In the genomic region with DNA sequence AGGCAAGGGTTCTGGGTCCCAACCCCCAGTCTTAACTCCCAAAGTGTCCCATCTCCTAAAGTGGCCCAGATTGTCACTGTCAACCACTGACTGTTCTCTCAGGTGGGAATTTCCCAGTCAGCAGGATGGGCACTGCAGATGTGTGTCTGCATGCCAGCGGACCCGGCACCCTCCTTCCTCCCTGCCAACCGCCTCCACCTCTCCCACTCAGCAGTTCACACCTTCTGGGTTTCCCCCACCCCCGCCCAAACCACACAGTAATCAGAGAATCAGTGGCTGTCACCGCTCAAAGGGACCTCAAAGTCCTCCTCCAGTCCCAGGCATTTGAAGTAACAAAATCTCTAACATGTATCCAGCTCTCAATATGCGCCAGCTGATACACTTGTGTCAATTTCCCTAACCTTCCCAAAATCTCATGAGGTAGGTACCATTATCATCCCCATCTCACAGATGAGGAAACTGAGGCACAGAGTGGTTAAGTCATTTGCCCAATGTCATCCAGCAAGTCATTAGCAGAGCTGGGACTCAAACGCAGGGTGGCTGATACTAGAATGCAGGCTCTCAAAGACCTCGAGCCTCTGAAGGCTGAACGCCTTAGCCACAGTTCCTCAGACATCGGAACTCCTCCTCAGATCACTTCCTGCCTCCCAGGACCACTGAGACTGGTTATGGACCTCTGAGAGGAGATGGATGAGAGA, we compare ENCODE assay signal across 12 cellular contexts. TPM values are rescaled to one million over a fixed set of nuclear protein-coding genes. Genes with fewer than 3 reads are reported as not detected.
A peak's percentile ranks its signal among the peaks of the same experiment; 100 is the strongest.
DNase-seq lines count a peak whose midpoint lies in the region; ATAC-seq, FAIRE-seq and TF ChIP-seq lines count a peak whose summit lies in the region.
"Had no signal": no experiment of that assay in that cellular context is flagged by ENCODE, and none has a peak within 500 bp of the region (broad histone marks: within the 10 kb centered on the region; RNA-seq: fewer than 3 reads in every experiment).

No MANE protein-coding gene starts in this region.

- POLR2A ChIA-PET in HEK293 (lab: Yijun Ruan, JAX): no interaction called here

- H3K4me1 ChIP-seq in HEK293 (ENCODE audit: control insufficient read depth, insufficient read depth, low read length): peaks cover 3% of the 10 kb centered on the region; the same call in 1 of the 2 replicates
- H3K4me1 ChIP-seq in pancreas: peaks cover 0 to 10% (median 0%) of the 10 kb centered on the region in 3 donors

- no peak for FAIRE-seq in pancreas (lab: Jason Lieb, UNC)

- H3K4me3 ChIP-seq in HEK293 (ENCODE audit: low read depth, low read length) (no peak overlapping the region), pancreas (no peak overlapping the region)
- H3K4me3 ChIP-seq: right atrium auricular region, SJSA1 had no signal

- H3K9me3 ChIP-seq in HEK293 (ENCODE audit: control insufficient read depth, insufficient read depth, low read depth, low read length) (no peaks in the 10 kb centered on the region), pancreas (no peaks in the 10 kb centered on the region)
- H3K9me3 ChIP-seq: right atrium auricular region, SJSA1 had no signal

- intact Hi-C loops in posterior vena cava (cut with DNase I): no loop called here
- intact Hi-C loops in pancreas (cut with DNase I): no loop called here

- CTCF ChIA-PET in HEK293 (lab: Yijun Ruan, JAX): interaction anchor here (1.3 kb wide), 1 partner anchor 43 kb away, joined by 5 read pairs; no protein-coding TSS in a partner anchor

- peaks cover 0 to 8% of the 10 kb centered on the region in 2 experiments; a peak in 1 of 3 replicates for H3K36me3 ChIP-seq in HEK293 (ENCODE audit: control insufficient read depth in 2 of 2, insufficient read depth in 1 of 2, low read length in 2 of 2)
- no peaks in the 10 kb centered on the region for H3K36me3 ChIP-seq in pancreas
- H3K36me3 ChIP-seq: right atrium auricular region had no signal

- in situ Hi-C loops in ACHN (cut with HindIII; ENCODE audit: low pct_ligation_motif_present, low pct_unique_long_range_greater_than_20kb, low sequenced_read_pairs): no loop called here

- H3K27me3 ChIP-seq in pancreas: peaks cover 0 to 37% (median 0%) of the 10 kb centered on the region in 4 donors
- H3K27me3 ChIP-seq: SJSA1 had no signal

- no peak for TF ChIP-seq CTCF in HEK293 (tag by site-specific recombination; IDR thresholded peaks at IDR 0.05)
- TF ChIP-seq CTCF in pancreas (IDR thresholded peaks at IDR 0.05): no peak

- no peak for ATAC-seq in pancreas

- peak; percentile 58 to 77 for DNase-seq in activated CD8-positive, alpha-beta memory T cell treated with anti-CD3 and anti-CD28 coated beads for 1 hour (ENCODE audit: extremely low read depth in 1 of 2, low read depth in 1 of 2)
- peak; percentile 73 for DNase-seq in effector CD8-positive, alpha-beta T cell (lab: John Stamatoyannopoulos, UW)
- DNase-seq in stimulated activated CD8-positive, alpha-beta memory T cell treated with anti-CD3 and anti-CD28 coated beads, Interleukin-4, amount 100 ng/mL, for 24 hours (ENCODE audit: low read depth): peak; percentile 79
- DNase-seq in NCI-H226: no peak
- no peak for DNase-seq in posterior vena cava (ENCODE audit: low spot score)
- no peak for DNase-seq in pancreas
- no peak for DNase-seq in ACHN
- DNase-seq: cortex of kidney, Kasumi-1 had no signal

- H3K27ac ChIP-seq in HEK293 (ENCODE audit: extremely low read depth, low read depth, low read length) (no peak overlapping the region), pancreas (no peak overlapping the region)
- H3K27ac ChIP-seq: right atrium auricular region, SJSA1 had no signal

- 38 to 52% methylated on average over 10 of the region's 10 CpGs for WGBS in pancreas, 2 donors

TF ChIP-seq in HEK293, 187 proteins besides CTCF, POLR2A, EP300 and RAD21 (continues in another document):
- TF ChIP-seq ZNF114 (tag by site-specific recombination; IDR thresholded peaks at IDR 0.05) (no peak), ZNF596 (tag by site-specific recombination; IDR thresholded peaks at IDR 0.05) (no peak), ZNF2 (tag by site-specific recombination; IDR thresholded peaks at IDR 0.05) (no peak), KLF9 (tag by site-specific recombination; IDR thresholded peaks at IDR 0.05; ENCODE audit: low read depth) (no peak), ZNF571 (tag by site-specific recombination; IDR thresholded peaks at IDR 0.05) (no peak), ZNF830 (tag by site-specific recombination; IDR thresholded peaks at IDR 0.05; ENCODE audit: low read depth) (no peak), ZNF292 (tag by site-specific recombination; IDR thresholded peaks at IDR 0.05; ENCODE audit: borderline replicate concordance, low read depth) (no peak), ZNF610 (tag by site-specific recombination; IDR thresholded peaks at IDR 0.05; ENCODE audit: borderline replicate concordance) (no peak), ZBTB20 (tag by site-specific recombination; IDR thresholded peaks at IDR 0.05) (no peak), ZFP69B (tag by site-specific recombination; IDR thresholded peaks at IDR 0.05) (no peak), EGR2 (tag by site-specific recombination; IDR thresholded peaks at IDR 0.05; ENCODE audit: low read depth) (peak; percentile 74; the same call in 1 of the 2 replicates), ZFHX2 (tag by site-specific recombination; conservative IDR thresholded peaks at IDR 0.05) (peak; percentile 57)
- TF ChIP-seq, protein P1, sequence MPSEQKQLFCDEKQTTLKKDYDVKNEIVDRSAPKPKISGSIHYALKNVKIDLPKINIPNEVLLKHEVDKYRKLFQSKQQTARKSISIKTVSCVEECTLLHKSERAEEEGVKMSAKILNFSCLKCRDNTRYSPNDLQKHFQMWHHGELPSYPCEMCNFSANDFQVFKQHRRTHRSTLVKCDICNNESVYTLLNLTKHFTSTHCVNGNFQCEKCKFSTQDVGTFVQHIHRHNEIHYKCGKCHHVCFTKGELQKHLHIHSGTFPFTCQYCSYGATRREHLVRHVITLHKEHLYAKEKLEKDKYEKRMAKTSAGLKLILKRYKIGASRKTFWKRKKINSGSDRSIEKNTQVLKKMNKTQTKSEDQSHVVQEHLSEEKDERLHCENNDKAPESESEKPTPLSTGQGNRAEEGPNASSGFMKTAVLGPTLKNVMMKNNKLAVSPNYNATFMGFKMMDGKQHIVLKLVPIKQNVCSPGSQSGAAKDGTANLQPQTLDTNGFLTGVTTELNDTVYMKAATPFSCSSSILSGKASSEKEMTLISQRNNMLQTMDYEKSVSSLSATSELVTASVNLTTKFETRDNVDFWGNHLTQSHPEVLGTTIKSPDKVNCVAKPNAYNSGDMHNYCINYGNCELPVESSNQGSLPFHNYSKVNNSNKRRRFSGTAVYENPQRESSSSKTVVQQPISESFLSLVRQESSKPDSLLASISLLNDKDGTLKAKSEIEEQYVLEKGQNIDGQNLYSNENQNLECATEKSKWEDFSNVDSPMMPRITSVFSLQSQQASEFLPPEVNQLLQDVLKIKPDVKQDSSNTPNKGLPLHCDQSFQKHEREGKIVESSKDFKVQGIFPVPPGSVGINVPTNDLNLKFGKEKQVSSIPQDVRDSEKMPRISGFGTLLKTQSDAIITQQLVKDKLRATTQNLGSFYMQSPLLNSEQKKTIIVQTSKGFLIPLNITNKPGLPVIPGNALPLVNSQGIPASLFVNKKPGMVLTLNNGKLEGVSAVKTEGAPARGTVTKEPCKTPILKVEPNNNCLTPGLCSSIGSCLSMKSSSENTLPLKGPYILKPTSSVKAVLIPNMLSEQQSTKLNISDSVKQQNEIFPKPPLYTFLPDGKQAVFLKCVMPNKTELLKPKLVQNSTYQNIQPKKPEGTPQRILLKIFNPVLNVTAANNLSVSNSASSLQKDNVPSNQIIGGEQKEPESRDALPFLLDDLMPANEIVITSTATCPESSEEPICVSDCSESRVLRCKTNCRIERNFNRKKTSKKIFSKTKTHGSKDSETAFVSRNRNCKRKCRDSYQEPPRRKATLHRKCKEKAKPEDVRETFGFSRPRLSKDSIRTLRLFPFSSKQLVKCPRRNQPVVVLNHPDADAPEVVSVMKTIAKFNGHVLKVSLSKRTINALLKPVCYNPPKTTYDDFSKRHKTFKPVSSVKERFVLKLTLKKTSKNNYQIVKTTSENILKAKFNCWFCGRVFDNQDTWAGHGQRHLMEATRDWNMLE (tag by site-specific recombination; conservative IDR thresholded peaks at IDR 0.05; ENCODE audit: low read depth): no peak
- TF ChIP-seq, protein P2, sequence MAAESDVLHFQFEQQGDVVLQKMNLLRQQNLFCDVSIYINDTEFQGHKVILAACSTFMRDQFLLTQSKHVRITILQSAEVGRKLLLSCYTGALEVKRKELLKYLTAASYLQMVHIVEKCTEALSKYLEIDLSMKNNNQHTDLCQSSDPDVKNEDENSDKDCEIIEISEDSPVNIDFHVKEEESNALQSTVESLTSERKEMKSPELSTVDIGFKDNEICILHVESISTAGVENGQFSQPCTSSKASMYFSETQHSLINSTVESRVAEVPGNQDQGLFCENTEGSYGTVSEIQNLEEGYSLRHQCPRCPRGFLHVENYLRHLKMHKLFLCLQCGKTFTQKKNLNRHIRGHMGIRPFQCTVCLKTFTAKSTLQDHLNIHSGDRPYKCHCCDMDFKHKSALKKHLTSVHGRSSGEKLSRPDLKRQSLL (tag by site-specific recombination; IDR thresholded peaks at IDR 0.05): no peak
- TF ChIP-seq, protein P3, sequence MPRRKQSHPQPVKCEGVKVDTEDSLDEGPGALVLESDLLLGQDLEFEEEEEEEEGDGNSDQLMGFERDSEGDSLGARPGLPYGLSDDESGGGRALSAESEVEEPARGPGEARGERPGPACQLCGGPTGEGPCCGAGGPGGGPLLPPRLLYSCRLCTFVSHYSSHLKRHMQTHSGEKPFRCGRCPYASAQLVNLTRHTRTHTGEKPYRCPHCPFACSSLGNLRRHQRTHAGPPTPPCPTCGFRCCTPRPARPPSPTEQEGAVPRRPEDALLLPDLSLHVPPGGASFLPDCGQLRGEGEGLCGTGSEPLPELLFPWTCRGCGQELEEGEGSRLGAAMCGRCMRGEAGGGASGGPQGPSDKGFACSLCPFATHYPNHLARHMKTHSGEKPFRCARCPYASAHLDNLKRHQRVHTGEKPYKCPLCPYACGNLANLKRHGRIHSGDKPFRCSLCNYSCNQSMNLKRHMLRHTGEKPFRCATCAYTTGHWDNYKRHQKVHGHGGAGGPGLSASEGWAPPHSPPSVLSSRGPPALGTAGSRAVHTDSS (tag by site-specific recombination; IDR thresholded peaks at IDR 0.05): no peak

RNA-seq across cellular contexts. Expression of a gene that starts 4.8 kb away (rescaled TPM):
- total RNA-seq in posterior vena cava (1 to 10 TPM; 5.0 to 8.9 TPM), pancreas (1 to 10 TPM in 3 of 6 donors, under 1 TPM in 3; 0.32 to 3.7 (median 1.1) TPM)
- under 1 TPM; 0.30 to 0.42 TPM for polyA plus RNA-seq in pancreas

Comparison
In these comparisons a context has a peak if more than half of its experiments do, and no peak if none do; other contexts are left out.
1. DNase-seq: peak in activated CD8-positive, alpha-beta memory T cell treated with anti-CD3 and anti-CD28 coated beads for 1 hour (2 of 2), effector CD8-positive, alpha-beta T cell (single experiment) and stimulated activated CD8-positive, alpha-beta memory T cell treated with anti-CD3 and anti-CD28 coated beads, Interleukin-4, amount 100 ng/mL, for 24 hours (single experiment); none in NCI-H226 (single experiment), posterior vena cava (single experiment), pancreas (0 of 6) and ACHN (single experiment).